In genomic region chr7:155811895-155812761, GRCh38 we compare ENCODE assay signal across 1 cellular context.
TF ChIP-seq lines count a peak whose summit lies in the region.

Gene SHH, minus strand, starts transcription at chr7:155812463. Its CDS starts 341 bp downstream, at chr7:155812122.

TF ChIP-seq in HepG2, 621 proteins besides CTCF, POLR2A, EP300 and RAD21 (continues in another document):
- TF ChIP-seq ZNF318 (CRISPR knock-in tag; IDR thresholded peaks at IDR 0.05) (no peak), GABPB1 (CRISPR knock-in tag; IDR thresholded peaks at IDR 0.05) (peak; percentile 49; the same call in 1 of the 2 replicates), IRF2 (CRISPR knock-in tag; IDR thresholded peaks at IDR 0.05) (no peak), ZNF296 (CRISPR knock-in tag; conservative IDR thresholded peaks at IDR 0.05) (no peak), HNRNPK (IDR thresholded peaks at IDR 0.05; ENCODE audit: low read depth, low read length, poor library complexity, severe bottlenecking) (no peak), TBX3 (IDR thresholded peaks at IDR 0.05; ENCODE audit: borderline replicate concordance) (no peak), ZNF484 (CRISPR knock-in tag; IDR thresholded peaks at IDR 0.05; ENCODE audit: borderline replicate concordance, low read depth) (no peak), GFI1 (CRISPR knock-in tag; IDR thresholded peaks at IDR 0.05; ENCODE audit: borderline replicate concordance) (no peak), HOXA9 (CRISPR knock-in tag; IDR thresholded peaks at IDR 0.05; ENCODE audit: borderline replicate concordance) (no peak), ZNF800 (CRISPR knock-in tag; IDR thresholded peaks at IDR 0.05) (peak; percentile 91), TFDP1 (CRISPR knock-in tag; IDR thresholded peaks at IDR 0.05; ENCODE audit: borderline replicate concordance) (no peak), GPBP1L1 (CRISPR knock-in tag; IDR thresholded peaks at IDR 0.05) (no peak), ZNF276 (CRISPR knock-in tag; IDR thresholded peaks at IDR 0.05; ENCODE audit: low read depth) (no peak), ZNF652 (CRISPR knock-in tag; IDR thresholded peaks at IDR 0.05; ENCODE audit: borderline replicate concordance, low read depth) (peak; percentile 53; the same call in 1 of the 2 replicates), ZBTB43 (CRISPR knock-in tag; conservative IDR thresholded peaks at IDR 0.05) (no peak), CSRNP1 (CRISPR knock-in tag; IDR thresholded peaks at IDR 0.05) (no peak), FOXC1 (CRISPR knock-in tag; IDR thresholded peaks at IDR 0.05; ENCODE audit: borderline replicate concordance) (peak; percentile 23; the same call in 1 of the 2 replicates), ELF1 (CRISPR knock-in tag; IDR thresholded peaks at IDR 0.05) (no peak), ZNF232 (CRISPR knock-in tag; IDR thresholded peaks at IDR 0.05; ENCODE audit: borderline replicate concordance) (no peak), ATF4 (CRISPR knock-in tag; IDR thresholded peaks at IDR 0.05) (no peak), ZNF687 (CRISPR knock-in tag; IDR thresholded peaks at IDR 0.05) (peak; percentile 48), KMT2A (CRISPR knock-in tag; IDR thresholded peaks at IDR 0.05) (no peak), ZNF784 (CRISPR knock-in tag; IDR thresholded peaks at IDR 0.05; ENCODE audit: borderline replicate concordance) (no peak), SNAI1 (CRISPR knock-in tag; IDR thresholded peaks at IDR 0.05; ENCODE audit: borderline replicate concordance) (no peak), ZNF616 (CRISPR knock-in tag; IDR thresholded peaks at IDR 0.05; ENCODE audit: low read depth) (no peak), ZNF414 (CRISPR knock-in tag; IDR thresholded peaks at IDR 0.05) (no peak)
